In genomic region chr16:24853169-24853824, GRCh38 we compare ENCODE assay signal across 2 cellular contexts.
TF ChIP-seq lines count a peak whose summit lies in the region.

No MANE protein-coding gene starts in this region.

TF ChIP-seq in SK-N-SH, 30 proteins besides CTCF, POLR2A, EP300 and RAD21 (continued from another document):
- TF ChIP-seq GATA2 (CRISPR knock-in tag; IDR thresholded peaks at IDR 0.05) (no peak), MAX (IDR thresholded peaks at IDR 0.05; ENCODE audit: low read depth) (no peak), FOXJ3 (CRISPR knock-in tag; IDR thresholded peaks at IDR 0.05) (no peak), FOXM1 (IDR thresholded peaks at IDR 0.05; ENCODE audit: low read depth) (no peak), TCF12 (IDR thresholded peaks at IDR 0.05) (no peak), SIN3A (IDR thresholded peaks at IDR 0.05; ENCODE audit: borderline replicate concordance, low read depth, low read length) (no peak), POLR2AphosphoS5 (IDR thresholded peaks at IDR 0.05; ENCODE audit: low read depth, low read length) (no peak), FOSL2 (IDR thresholded peaks at IDR 0.05; ENCODE audit: borderline replicate concordance, low read depth) (no peak), MXI1 (IDR thresholded peaks at IDR 0.05; ENCODE audit: low read depth, low read length) (no peak)

TF ChIP-seq in SK-N-SH treated with all-trans-retinoic acid at 6 μM for 48 hours, 23 proteins besides CTCF, POLR2A, EP300 and RAD21 (continued from another document):
- TF ChIP-seq, protein P1, sequence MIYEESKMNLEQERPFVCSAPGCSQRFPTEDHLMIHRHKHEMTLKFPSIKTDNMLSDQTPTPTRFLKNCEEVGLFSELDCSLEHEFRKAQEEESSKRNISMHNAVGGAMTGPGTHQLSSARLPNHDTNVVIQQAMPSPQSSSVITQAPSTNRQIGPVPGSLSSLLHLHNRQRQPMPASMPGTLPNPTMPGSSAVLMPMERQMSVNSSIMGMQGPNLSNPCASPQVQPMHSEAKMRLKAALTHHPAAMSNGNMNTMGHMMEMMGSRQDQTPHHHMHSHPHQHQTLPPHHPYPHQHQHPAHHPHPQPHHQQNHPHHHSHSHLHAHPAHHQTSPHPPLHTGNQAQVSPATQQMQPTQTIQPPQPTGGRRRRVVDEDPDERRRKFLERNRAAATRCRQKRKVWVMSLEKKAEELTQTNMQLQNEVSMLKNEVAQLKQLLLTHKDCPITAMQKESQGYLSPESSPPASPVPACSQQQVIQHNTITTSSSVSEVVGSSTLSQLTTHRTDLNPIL (CRISPR knock-in tag; IDR thresholded peaks at IDR 0.05; ENCODE audit: low read depth): no peak
- TF ChIP-seq, protein P2, sequence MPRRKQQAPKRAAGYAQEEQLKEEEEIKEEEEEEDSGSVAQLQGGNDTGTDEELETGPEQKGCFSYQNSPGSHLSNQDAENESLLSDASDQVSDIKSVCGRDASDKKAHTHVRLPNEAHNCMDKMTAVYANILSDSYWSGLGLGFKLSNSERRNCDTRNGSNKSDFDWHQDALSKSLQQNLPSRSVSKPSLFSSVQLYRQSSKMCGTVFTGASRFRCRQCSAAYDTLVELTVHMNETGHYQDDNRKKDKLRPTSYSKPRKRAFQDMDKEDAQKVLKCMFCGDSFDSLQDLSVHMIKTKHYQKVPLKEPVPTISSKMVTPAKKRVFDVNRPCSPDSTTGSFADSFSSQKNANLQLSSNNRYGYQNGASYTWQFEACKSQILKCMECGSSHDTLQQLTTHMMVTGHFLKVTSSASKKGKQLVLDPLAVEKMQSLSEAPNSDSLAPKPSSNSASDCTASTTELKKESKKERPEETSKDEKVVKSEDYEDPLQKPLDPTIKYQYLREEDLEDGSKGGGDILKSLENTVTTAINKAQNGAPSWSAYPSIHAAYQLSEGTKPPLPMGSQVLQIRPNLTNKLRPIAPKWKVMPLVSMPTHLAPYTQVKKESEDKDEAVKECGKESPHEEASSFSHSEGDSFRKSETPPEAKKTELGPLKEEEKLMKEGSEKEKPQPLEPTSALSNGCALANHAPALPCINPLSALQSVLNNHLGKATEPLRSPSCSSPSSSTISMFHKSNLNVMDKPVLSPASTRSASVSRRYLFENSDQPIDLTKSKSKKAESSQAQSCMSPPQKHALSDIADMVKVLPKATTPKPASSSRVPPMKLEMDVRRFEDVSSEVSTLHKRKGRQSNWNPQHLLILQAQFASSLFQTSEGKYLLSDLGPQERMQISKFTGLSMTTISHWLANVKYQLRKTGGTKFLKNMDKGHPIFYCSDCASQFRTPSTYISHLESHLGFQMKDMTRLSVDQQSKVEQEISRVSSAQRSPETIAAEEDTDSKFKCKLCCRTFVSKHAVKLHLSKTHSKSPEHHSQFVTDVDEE (CRISPR knock-in tag; IDR thresholded peaks at IDR 0.05): no peak
- no peak for TF ChIP-seq OSR1 (CRISPR knock-in tag; IDR thresholded peaks at IDR 0.05)
- TF ChIP-seq TCF4 (CRISPR knock-in tag; IDR thresholded peaks at IDR 0.05; ENCODE audit: borderline replicate concordance): no peak
- no peak for TF ChIP-seq ZFP30 (CRISPR knock-in tag; IDR thresholded peaks at IDR 0.05)
- TF ChIP-seq GLIS3 (CRISPR knock-in tag; IDR thresholded peaks at IDR 0.05): no peak
- TF ChIP-seq ZNF565 (CRISPR knock-in tag; conservative IDR thresholded peaks at IDR 0.05; ENCODE audit: low read depth): no peak
- TF ChIP-seq ISL1 (CRISPR knock-in tag; IDR thresholded peaks at IDR 0.05): no peak
